8 cellular contexts compared by ENCODE assay signal in genomic region chr6:113856011-113856551, GRCh38. TPM values are rescaled to one million over a fixed set of nuclear protein-coding genes. Genes with fewer than 3 reads are reported as not detected.
DNase-seq lines count a peak whose midpoint lies in the region; ATAC-seq, FAIRE-seq and TF ChIP-seq lines count a peak whose summit lies in the region.

No MANE protein-coding gene starts in this region.

- peak overlapping the region; percentile 98 to 100 for H3K4me2 ChIP-seq in H1 (ENCODE audit: insufficient read depth in 1 of 2, low read depth in 2 of 2, low read length in 2 of 2)

- H3K56ac ChIP-seq in H1 (replicated peaks; ENCODE audit: insufficient read length, low read depth, low read length): no peak overlapping the region

- no peak overlapping the region for H4K91ac ChIP-seq in H1 (replicated peaks; ENCODE audit: insufficient read length, low read length)

- TF ChIP-seq POLR2A in H1 (IDR thresholded peaks at IDR 0.05; ENCODE audit: control extremely low read depth in 1 of 2, low read depth in 2 of 2, low read length in 2 of 2): no peak

- H3K36me3 ChIP-seq in BJ (ENCODE audit: control insufficient read depth, insufficient read depth, low read length) (peaks cover 5% of the 10 kb centered on the region), H1 (ENCODE audit: control insufficient read depth in 2 of 4, insufficient read depth in 4 of 4, low read length in 3 of 4) (peaks cover 0 to 10% (median 3%) of the 10 kb centered on the region in 4 experiments; a peak in 2 of 8 replicates)
- no peaks in the 10 kb centered on the region for H3K36me3 ChIP-seq in effector memory CD4-positive, alpha-beta T cell (ENCODE audit: control insufficient read depth, insufficient read depth, low read length)

- peaks cover 4 to 7% (median 6%) of the 10 kb centered on the region in 4 experiments; a peak in 4 of 7 replicates for H3K4me1 ChIP-seq in H1 (replicated peaks in 1 of 4; ENCODE audit: control insufficient read depth in 3 of 4, insufficient read depth in 4 of 4, low read length in 3 of 4)
- H3K4me1 ChIP-seq in effector memory CD4-positive, alpha-beta T cell (ENCODE audit: control insufficient read depth, insufficient read depth, low read length, poor library complexity, severe bottlenecking): peaks cover 34% of the 10 kb centered on the region

- TF ChIP-seq EP300 in H1 (IDR thresholded peaks at IDR 0.05; ENCODE audit: borderline replicate concordance in 1 of 2, low read depth in 2 of 2, low read length in 2 of 2): no peak

- peak overlapping the region; percentile 39; the same call in 1 of the 2 replicates for H3K18ac ChIP-seq in H1 (ENCODE audit: extremely low read depth, low read length)

- CTCF ChIA-PET in BJ (lab: Yijun Ruan, JAX): interaction anchor here (1.2 to 1.4 kb wide), 3 partner anchors 23 to 205 kb away, joined by 3 to 4 read pairs (median 4); no protein-coding TSS in a partner anchor
- CTCF ChIA-PET in H1 (lab: Charles Lee; ENCODE audit: partially characterized antibody): interaction anchor here (0.6 to 1.7 kb wide), 4 partner anchors 53 to 550 kb away, joined by 3 to 4 read pairs (median 4); no protein-coding TSS in a partner anchor

- no peaks in the 10 kb centered on the region for H3K79me1 ChIP-seq in H1 (ENCODE audit: low read depth, low read length)

- H2AK5ac ChIP-seq in H1 (ENCODE audit: low read depth, low read length): no peak overlapping the region

- H3K9me3 ChIP-seq in H1 (ENCODE audit: insufficient read depth in 2 of 2, low read depth in 1 of 2, low read length in 1 of 2): no peaks in the 10 kb centered on the region
- H3K9me3 ChIP-seq in effector memory CD4-positive, alpha-beta T cell (ENCODE audit: control insufficient read depth, low read length): no peaks in the 10 kb centered on the region

- no peak overlapping the region for H2BK15ac ChIP-seq in H1 (ENCODE audit: low read length)

- peak overlapping the region; percentile 40 to 53 (median 46); a peak in 4 of 7 replicates for H3K9ac ChIP-seq in H1 (replicated peaks in 1 of 4; ENCODE audit: extremely low read depth in 1 of 4, low read depth in 3 of 4, low read length in 3 of 4)

- H4K5ac ChIP-seq in H1 (ENCODE audit: insufficient read length, low read depth, low read length): no peak overlapping the region

- H4K20me1 ChIP-seq in H1 (replicated peaks in 1 of 2; ENCODE audit: control insufficient read depth in 1 of 2, insufficient read depth in 2 of 2, low read length in 2 of 2): peaks cover 3 to 5% of the 10 kb centered on the region in 2 experiments

- H2BK5ac ChIP-seq in H1 (ENCODE audit: low read depth, low read length): no peak overlapping the region

- peaks cover 0 to 32% of the 10 kb centered on the region in 2 experiments; a peak in 2 of 4 replicates for H3K79me2 ChIP-seq in H1 (ENCODE audit: control insufficient read depth in 1 of 2, insufficient read depth in 2 of 2, low read length in 2 of 2)

- no peak for FAIRE-seq in H1 (lab: Jason Lieb, UNC)

- no peak overlapping the region for H3K27ac ChIP-seq in H1 (ENCODE audit: low read depth, low read length)
- no peak overlapping the region for H3K27ac ChIP-seq in effector memory CD4-positive, alpha-beta T cell (ENCODE audit: insufficient read depth, low read length, poor library complexity, severe bottlenecking)

- H3K23ac ChIP-seq in H1 (ENCODE audit: insufficient read length): no peak overlapping the region

- H4K8ac ChIP-seq in H1 (ENCODE audit: extremely low read depth, insufficient read depth, low read length): no peak overlapping the region

- H2BK20ac ChIP-seq in H1 (ENCODE audit: low read length): no peak overlapping the region

- DNase-seq in BJ (ENCODE audit: low read depth): no peak
- no peak for DNase-seq in HFF-Myc (ENCODE audit: extremely low read depth, low read depth)
- DNase-seq in OCI-M1 (lab: John Stamatoyannopoulos, UW): peak; percentile 48
- no peak for DNase-seq in H1 (ENCODE audit: low read depth in 1 of 2, low spot score in 2 of 2)
- peak; percentile 76 for DNase-seq in midbrain (lab: John Stamatoyannopoulos, UW)
- DNase-seq in stimulated activated CD4-positive, alpha-beta T cell treated with anti-CD3 and anti-CD28 coated beads, Interleukin-4, amount 100 ng/mL, for 1 hour: no peak
- no peak for DNase-seq in effector memory CD4-positive, alpha-beta T cell

- no peak overlapping the region for H3K4ac ChIP-seq in H1 (replicated peaks; ENCODE audit: insufficient read length, low read depth, low read length)

- no peaks in the 10 kb centered on the region for H3K27me3 ChIP-seq in BJ (ENCODE audit: control insufficient read depth, insufficient read depth, low read length)
- peaks cover 6 to 29% (median 15%) of the 10 kb centered on the region in 4 experiments; a peak in 6 of 7 replicates for H3K27me3 ChIP-seq in H1 (replicated peaks in 1 of 4; ENCODE audit: control insufficient read depth in 3 of 4, extremely low read depth in 1 of 4, insufficient read depth in 3 of 4, low read length in 3 of 4)
- H3K27me3 ChIP-seq in effector memory CD4-positive, alpha-beta T cell (replicated peaks; ENCODE audit: control insufficient read depth, insufficient read depth, low read length, poor library complexity, severe bottlenecking): peaks cover 36% of the 10 kb centered on the region

- H2BK120ac ChIP-seq in H1 (replicated peaks; ENCODE audit: low read depth, low read length): peak overlapping the region; percentile 35

- peaks cover 22% of the 10 kb centered on the region for H3K23me2 ChIP-seq in H1 (ENCODE audit: low read depth, low read length)

- H3K4me3 ChIP-seq in BJ (ENCODE audit: low read depth, low read length) (peak overlapping the region; percentile 89), HFF-Myc (replicated peaks; ENCODE audit: low read depth, low read length) (peak overlapping the region; percentile 69), H1 (ENCODE audit: extremely low read depth in 1 of 4, insufficient read depth in 2 of 4, low read depth in 3 of 4, low read length in 4 of 4) (peak overlapping the region; percentile 95 to 99 (median 98))
- H3K4me3 ChIP-seq in effector memory CD4-positive, alpha-beta T cell (ENCODE audit: insufficient read depth, low read depth, low read length, poor library complexity, severe bottlenecking): no peak overlapping the region

- no peak for ATAC-seq in HG03280 (IDR thresholded peaks at IDR 0.05; ENCODE audit: unreplicated experiment)

- no peak overlapping the region for H3K14ac ChIP-seq in H1 (ENCODE audit: insufficient read length)

- 4% methylated on average over 20 of the region's 20 CpGs; no CpG with 5 or more reads in 1 of the 2 experiments for WGBS in H1 (ENCODE audit: extremely low coverage in 1 of 2, insufficient coverage in 1 of 2, insufficient read length in 1 of 2, insufficient replicate concordance in 2 of 2, low coverage in 1 of 2, low lambda C conversion rate in 2 of 2, missing lambda C conversion rate in 1 of 2), 2 experiments

- peak overlapping the region; percentile 13; the same call in 1 of the 2 replicates for H2BK12ac ChIP-seq in H1 (ENCODE audit: low read depth, low read length)

- TF ChIP-seq CTCF in BJ (IDR thresholded peaks at IDR 0.05; ENCODE audit: insufficient read depth, low read depth, low read length) (no peak), HFF-Myc (IDR thresholded peaks at IDR 0.05; ENCODE audit: low read depth, low read length, missing control alignments) (no peak), H1 (IDR thresholded peaks at IDR 0.05; ENCODE audit: control extremely low read depth in 1 of 3, insufficient read depth in 1 of 3, low read depth in 1 of 3, low read length in 3 of 3) (no peak)

- POLR2A ChIA-PET in BJ (lab: Charles Lee): no interaction called here
- POLR2A ChIA-PET in H1 (lab: Charles Lee; ENCODE audit: partially characterized antibody): interaction anchor here (0.7 to 2.1 kb wide), 8 partner anchors 9 to 264 kb away, joined by 3 to 9 read pairs (median 4); no protein-coding TSS in a partner anchor

- no peak for TF ChIP-seq RAD21 in H1 (IDR thresholded peaks at IDR 0.05 in 1 of 2, conservative IDR thresholded peaks at IDR 0.05 in 1 of 2; ENCODE audit: low read depth in 2 of 2, low read length in 2 of 2)

- peak overlapping the region; percentile 82 for H2AFZ ChIP-seq in H1 (ENCODE audit: low read length)

TF ChIP-seq in H1, 55 proteins besides CTCF, POLR2A, EP300 and RAD21:
- TF ChIP-seq SIN3A (conservative IDR thresholded peaks at IDR 0.05 in 1 of 2, IDR thresholded peaks at IDR 0.05 in 1 of 2; ENCODE audit: low read depth in 1 of 2, low read length in 2 of 2): peak in 1 of 2 experiments; percentile 24; a peak in 1 of 4 replicates
- no peak for TF ChIP-seq CHD1 (IDR thresholded peaks at IDR 0.05; ENCODE audit: low read depth, low read length)
- no peak for TF ChIP-seq TEAD4 (IDR thresholded peaks at IDR 0.05; ENCODE audit: low read depth, low read length)
- 0 out of 2 replicates have a peak, but pooled peaks have one; percentile 12 for TF ChIP-seq YY1 (IDR thresholded peaks at IDR 0.05; ENCODE audit: low read depth, low read length)
- TF ChIP-seq SAP30 (IDR thresholded peaks at IDR 0.05; ENCODE audit: insufficient read depth, insufficient replicate concordance, low read length): peak; percentile 7
- TF ChIP-seq HDAC2 (IDR thresholded peaks at IDR 0.05; ENCODE audit: borderline replicate concordance in 1 of 2, low read depth in 2 of 2, low read length in 2 of 2): 0 out of 4 replicates have a peak, but pooled peaks of 1 of the 2 experiments have one; percentile 2
- TF ChIP-seq EZH2 (IDR thresholded peaks at IDR 0.05; ENCODE audit: low read depth, low read length, severe bottlenecking): peak; percentile 41
- peak; percentile 84 for TF ChIP-seq RNF2 (IDR thresholded peaks at IDR 0.05; ENCODE audit: borderline replicate concordance, low read depth, low read length, missing control alignments, poor library complexity, severe bottlenecking)

RNA-seq across cellular contexts. Expression of gene MARCKS, which starts 1.1 kb away (rescaled TPM):
- polyA plus RNA-seq in BJ (2011; rRNA removed) (47.0 and 118 TPM in 2 replicates), H1 (2011; rRNA removed) (18.8 and 26.6 TPM in 2 replicates)
- polyA minus RNA-seq in BJ (2011; rRNA and poly(A)+ RNA removed): 44.7 and 50.6 TPM in 2 replicates
- total RNA-seq in H1 (2021; fragmentation: NEBNext Ultra II Directional; extraction: Animal tissue kit (Norgen Biotek cat#: 25700)): 111 and 117 TPM in 2 replicates
- 39.7 TPM for polyA plus RNA-seq in H1 (2011; cell fraction: cytosol; rRNA removed)
- polyA plus RNA-seq in H1 (2011; cell fraction: nucleus; rRNA removed): 12.1 TPM
- 22.2 to 46.3 TPM (median 24.0 TPM) in 4 replicates for polyA plus RNA-seq in H1 (2012, experiment 1 of 2)
- 29.0 TPM for polyA plus RNA-seq in H1 (2012, experiment 2 of 2)
- polyA plus RNA-seq in H1 (2013, experiment 1 of 2): 70.1 TPM
- polyA plus RNA-seq in H1 (2013, experiment 2 of 2): 60.3 TPM
- 11.7 and 13.4 TPM in 2 replicates for polyA minus RNA-seq in H1 (2011; rRNA and poly(A)+ RNA removed)
- 38.6 TPM for polyA minus RNA-seq in H1 (2011; cell fraction: cytosol; rRNA and poly(A)+ RNA removed)
- polyA minus RNA-seq in H1 (2011; cell fraction: nucleus; rRNA and poly(A)+ RNA removed): 28.2 TPM

Comparison
In these comparisons a context has a peak if more than half of its experiments do, and no peak if none do; other contexts are left out.
1. DNase-seq: peak in OCI-M1 (single experiment) and midbrain (single experiment); none in BJ (single experiment), HFF-Myc (single experiment), H1 (0 of 2), stimulated activated CD4-positive, alpha-beta T cell treated with anti-CD3 and anti-CD28 coated beads, Interleukin-4, amount 100 ng/mL, for 1 hour (single experiment) and effector memory CD4-positive, alpha-beta T cell (0 of 3).